21 cellular contexts compared by ENCODE assay signal in genomic region chr5:75507841-75508240, GRCh38. TPM values are rescaled to one million over a fixed set of nuclear protein-coding genes. Genes with fewer than 3 reads are reported as not detected.
DNase-seq lines count a peak whose midpoint lies in the region; ATAC-seq, FAIRE-seq and TF ChIP-seq lines count a peak whose summit lies in the region.
"Had no signal": no experiment of that assay in that cellular context is flagged by ENCODE, and none has a peak within 500 bp of the region (broad histone marks: within the 10 kb centered on the region; RNA-seq: fewer than 3 reads in every experiment).

No MANE protein-coding gene starts in this region.

- peaks cover 38% of the 10 kb centered on the region for H4K20me1 ChIP-seq in Loucy (ENCODE audit: insufficient read depth, low read length, poor library complexity, severe bottlenecking)
- no peaks in the 10 kb centered on the region for H4K20me1 ChIP-seq in GM12878 (ENCODE audit: control insufficient read depth, insufficient read depth)

- DNase-seq in A549 (ENCODE audit: low read depth in 1 of 2, low spot score in 1 of 2) (no peak), GM12878 (ENCODE audit: low read depth, low spot score) (no peak), H54 (ENCODE audit: insufficient read length, low spot score) (no peak)
- DNase-seq in activated CD8-positive, alpha-beta memory T cell treated with anti-CD3 and anti-CD28 coated beads, Interleukin-2, amount 50 U/mL, for 4 hours: no peak
- DNase-seq: 8988T; ACHN; Calu3; CD4-positive, alpha-beta T cell; DMS79; EL; HCEC 1CT; HFFc6 had no signal

- 0 out of 2 replicates have a peak, but pooled peaks cover 2% of the 10 kb centered on the region for H3F3A ChIP-seq in Loucy (ENCODE audit: low read depth)

- WGBS in A549 (ENCODE audit: missing lambda C conversion rate): 93% methylated on average over 1 of the region's 1 CpG
- 100% methylated on average over 1 of the region's 1 CpG for WGBS in GM12878 (ENCODE audit: insufficient coverage, insufficient replicate concordance, low lambda C conversion rate, missing lambda C conversion rate)

- H3K27ac Mint-ChIP-seq in nephron: peak overlapping the region in 1 of 3 experiments; percentile 11
- H3K27ac Mint-ChIP-seq: CD4-positive, alpha-beta T cell; HFFc6; IgD-negative memory B cell had no signal

- SMC1A ChIA-PET in GM12878 (lab: Charles Lee; ENCODE audit: uncharacterized antibody, unreplicated experiment): interaction anchor here (0.5 to 6.8 kb wide), 19 partner anchors 9 to 924 kb away, joined by 3 to 90 read pairs (median 4); no protein-coding TSS in a partner anchor

- no peaks in the 10 kb centered on the region for H3K27me3 Mint-ChIP-seq in nephron (ENCODE audit: low read depth)
- H3K27me3 Mint-ChIP-seq: CD4-positive, alpha-beta T cell; IgD-negative memory B cell had no signal

- peaks cover 36% of the 10 kb centered on the region for H3K4me1 Mint-ChIP-seq in nephron

- BruUV-seq in GM12878 (replicated peaks; lab: Mats Ljungman, UMichigan): no TSS peak

- H3K9me3 ChIP-seq in A549 (no peaks in the 10 kb centered on the region), Loucy (ENCODE audit: insufficient read depth, low read depth, low read length) (no peaks in the 10 kb centered on the region), GM12878 (replicated peaks; ENCODE audit: control insufficient read depth, insufficient read depth, low read length) (peaks cover 2% of the 10 kb centered on the region; the same call in 2 of the 3 replicates)

- H3K27me3 ChIP-seq in Loucy (ENCODE audit: insufficient read depth, low read length, poor library complexity, severe bottlenecking): no peaks in the 10 kb centered on the region
- no peaks in the 10 kb centered on the region for H3K27me3 ChIP-seq in GM12878 (replicated peaks in 1 of 2; ENCODE audit: control insufficient read depth in 2 of 2, insufficient read depth in 2 of 2, low read length in 1 of 2)
- H3K27me3 ChIP-seq: BLaER1 treated with 17β-estradiol and CSF1 and Interleukin-3, amounts not matched to agents 10 nM and 100 nM had no signal

- intact Hi-C loops in GM12878 (cut with micrococcal nuclease; ENCODE audit: unreplicated experiment): no loop called here

- ATAC-seq in A549: no peak
- no peak for ATAC-seq in GM12878
- no peak for ATAC-seq in HG03039 (IDR thresholded peaks at IDR 0.05; ENCODE audit: unreplicated experiment)
- no peak for ATAC-seq in HG03457 (IDR thresholded peaks at IDR 0.05; ENCODE audit: unreplicated experiment)

- CTCF ChIA-PET in A549 (lab: Yijun Ruan, JAX) (no interaction called here), GM12878 (lab: Yijun Ruan, JAX) (interaction anchor here (0.6 to 1.4 kb wide), 3 partner anchors 51 to 78 kb away, joined by 3 to 4 read pairs (median 3); no protein-coding TSS in a partner anchor)

- H3K27ac ChIP-seq in A549 (no peak overlapping the region), GM12878 (ENCODE audit: control insufficient read depth, insufficient read depth) (no peak overlapping the region)
- H3K27ac ChIP-seq: BLaER1 treated with 17β-estradiol and CSF1 and Interleukin-3, amounts not matched to agents 10 nM and 100 nM had no signal

- no peak for FAIRE-seq in A549 (lab: Jason Lieb, UNC)
- FAIRE-seq in GM12878 (lab: Jason Lieb, UNC): no peak
- FAIRE-seq in H54 (lab: Jason Lieb, UNC): no peak
- FAIRE-seq: G401.6, GM12892, H1 had no signal

- TF ChIP-seq RAD21 in A549 (conservative IDR thresholded peaks at IDR 0.05 in 1 of 2, IDR thresholded peaks at IDR 0.05 in 1 of 2): no peak
- no peak for TF ChIP-seq RAD21 in GM12878 (IDR thresholded peaks at IDR 0.05; ENCODE audit: insufficient read depth, low read depth, low read length)

- peak overlapping the region; percentile 88 for H3K9ac ChIP-seq in Loucy (ENCODE audit: low read depth, low read length, poor library complexity, severe bottlenecking)
- no peak overlapping the region for H3K9ac ChIP-seq in GM12878 (ENCODE audit: control insufficient read depth, insufficient read depth, low read length)
- H3K9ac ChIP-seq: BLaER1 treated with 17β-estradiol and CSF1 and Interleukin-3, amounts not matched to agents 10 nM and 100 nM had no signal

- H2AFZ ChIP-seq in Loucy (ENCODE audit: low read length) (no peak overlapping the region), GM12878 (ENCODE audit: control insufficient read depth, low read depth, low read length) (no peak overlapping the region)

- H3K79me2 ChIP-seq in Loucy (ENCODE audit: insufficient read depth, low read length) (peaks cover 89% of the 10 kb centered on the region), GM12878 (ENCODE audit: control insufficient read depth, insufficient read depth, low read length) (peaks cover 90% of the 10 kb centered on the region)

- H3K4me3 ChIP-seq in A549: no peak overlapping the region
- peak overlapping the region; percentile 82 for H3K4me3 ChIP-seq in Loucy (ENCODE audit: low read length, poor library complexity, severe bottlenecking)
- peak overlapping the region; percentile 98; the same call in 1 of the 2 replicates for H3K4me3 ChIP-seq in GM12878

- TF ChIP-seq CTCF in A549 (IDR thresholded peaks at IDR 0.05) (no peak), Loucy (conservative IDR thresholded peaks at IDR 0.05; ENCODE audit: low read length) (no peak), GM12878 (IDR thresholded peaks at IDR 0.05 in 2 of 3, conservative IDR thresholded peaks at IDR 0.05 in 1 of 3; ENCODE audit: control insufficient read depth in 2 of 3, extremely low read depth in 1 of 3, insufficient read depth in 1 of 3, low read depth in 3 of 3, low read length in 3 of 3) (no peak), nephron (IDR thresholded peaks at IDR 0.05; ENCODE audit: unreplicated experiment in 3 of 3) (no peak)

- H3K36me3 ChIP-seq in Loucy (ENCODE audit: insufficient read depth, low read length): peaks cover 7% of the 10 kb centered on the region; the same call in 1 of the 2 replicates
- peaks cover 0 to 6% of the 10 kb centered on the region in 2 experiments; a peak in 1 of 4 replicates for H3K36me3 ChIP-seq in GM12878 (ENCODE audit: control insufficient read depth in 2 of 2, insufficient read depth in 2 of 2, low read length in 1 of 2)

- H3K9me3 Mint-ChIP-seq in nephron: peaks cover 4% of the 10 kb centered on the region
- H3K9me3 Mint-ChIP-seq: CD4-positive, alpha-beta T cell; HFFc6 had no signal

- peaks cover 32% of the 10 kb centered on the region for H3K36me3 Mint-ChIP-seq in nephron (ENCODE audit: low read depth)

- peaks cover 24% of the 10 kb centered on the region for H3K4me1 ChIP-seq in A549
- H3K4me1 ChIP-seq in Loucy (ENCODE audit: insufficient read depth, low read length, poor library complexity, severe bottlenecking): peaks cover 58% of the 10 kb centered on the region
- H3K4me1 ChIP-seq in GM12878 (ENCODE audit: control insufficient read depth, insufficient read depth, low read length): no peaks in the 10 kb centered on the region; the same call in 1 of the 2 replicates

- no peak for TF ChIP-seq POLR2A in A549 (IDR thresholded peaks at IDR 0.05; ENCODE audit: low read length)
- TF ChIP-seq POLR2A in GM12878 (IDR thresholded peaks at IDR 0.05; ENCODE audit: low read depth, low read length): no peak
- TF ChIP-seq POLR2A in H54 (IDR thresholded peaks at IDR 0.05; ENCODE audit: low read depth, low read length): no peak

- H3K9me2 ChIP-seq in Loucy (replicated peaks; ENCODE audit: low read depth, low read length): no peaks in the 10 kb centered on the region

- no peak overlapping the region for H3K4me2 ChIP-seq in A549
- H3K4me2 ChIP-seq in Loucy (ENCODE audit: low read depth, low read length, poor library complexity, severe bottlenecking): peak overlapping the region; percentile 96
- H3K4me2 ChIP-seq in GM12878 (ENCODE audit: control insufficient read depth, insufficient read depth): peak overlapping the region; percentile 53

- POLR2A ChIA-PET in A549 (lab: Yijun Ruan, JAX): no interaction called here
- POLR2A ChIA-PET in GM12878 (lab: Charles Lee): interaction anchor here (0.5 to 6.1 kb wide), 4 partner anchors 10 to 73 kb away, joined by 3 to 44 read pairs (median 3); no protein-coding TSS in a partner anchor

- in situ Hi-C loops in GM12878 (cut with MboI): no loop called here

- TF ChIP-seq EP300 in A549 (IDR thresholded peaks at IDR 0.05): no peak
- TF ChIP-seq EP300 in GM12878 (IDR thresholded peaks at IDR 0.05; ENCODE audit: borderline replicate concordance in 1 of 2, control insufficient read depth in 1 of 2, low read depth in 2 of 2, low read length in 2 of 2): no peak

- RAD21 ChIA-PET in GM12878 (lab: Charles Lee; ENCODE audit: unreplicated experiment): interaction anchor here (0.7 to 11.3 kb wide), 8 partner anchors 9 to 169 kb away, joined by 3 to 123 read pairs (median 4); no protein-coding TSS in a partner anchor

- peak overlapping the region in 2 of 3 experiments; percentile 68 to 75 for H3K4me3 Mint-ChIP-seq in nephron
- H3K4me3 Mint-ChIP-seq: HFFc6 had no signal

RNA-seq across cellular contexts. Expression of gene CERT1, which starts 3.6 kb away (rescaled TPM):
- polyA plus RNA-seq in A549 (2011; rRNA removed) (19.5 and 25.7 TPM in 2 replicates), A549 (2017; fragmentation: RNase III; extraction: RNeasy Plus Mini Kit Qiagen cat#74134 plus additional on column Dnase treatment) (22.5 to 27.7 TPM (median 22.5 TPM) in 3 replicates), GM12878 (2011; rRNA removed) (26.5 and 27.6 TPM in 2 replicates), GM12878 (2014; fragmentation: Illumina TruSeq; extraction: Trizol) (32.5 and 43.2 TPM in 2 replicates), GM12878 (2014; fragmentation: Nextera tagmentation; extraction: Ambion mirVana) (10 to 100 TPM in 1 of 2 experiments, 1 to 10 TPM in 1; 7.7 to 10.4 TPM), GM12878 (2014; rRNA removed) (11.1 and 14.1 TPM in 2 replicates), GM12878 (2016; fragmentation: Nextera tagmentation; extraction: Ambion mirVana) (10 to 100 TPM; 24.6 to 29.9 TPM)
- polyA plus RNA-seq in A549 (2012; cell fraction: cytosol; rRNA removed): 5.2 and 6.0 TPM in 2 replicates
- polyA plus RNA-seq in A549 (2012; cell fraction: nucleus; rRNA removed): 6.7 and 8.1 TPM in 2 replicates
- 18.2 and 30.8 TPM in 2 replicates for polyA minus RNA-seq in A549 (2011; rRNA and poly(A)+ RNA removed)
- total RNA-seq in GM12878 (2013; cell fraction: nucleolus; rRNA removed): 213 and 216 TPM in 2 replicates
- total RNA-seq in GM12878 (2014; rRNA removed) (13.3 and 13.4 TPM in 2 replicates), GM12878 (2014; rRNA removed; fragmentation: Illumina TruSeq; extraction: Trizol) (35.3 and 36.7 TPM in 2 replicates), GM12878 (2021) (30.2 and 30.7 TPM in 2 replicates)
- polyA plus RNA-seq in GM12878 (2011; ENCODE audit: low read depth): 11.9 TPM
- 11.6 and 28.3 TPM in 2 replicates for polyA plus RNA-seq in GM12878 (2011; cell fraction: cytosol; rRNA removed)
- 23.0 and 25.2 TPM in 2 replicates for polyA plus RNA-seq in GM12878 (2011; cell fraction: nucleus; rRNA removed)
- 15.4 and 25.1 TPM in 2 replicates for polyA plus RNA-seq in GM12878 (2012)
- 57.1 and 106 TPM in 2 replicates for polyA minus RNA-seq in GM12878 (2011; rRNA and poly(A)+ RNA removed)
- 19.9 and 22.8 TPM in 2 replicates for polyA minus RNA-seq in GM12878 (2011; cell fraction: cytosol; rRNA and poly(A)+ RNA removed)
- 41.0 and 78.9 TPM in 2 replicates for polyA minus RNA-seq in GM12878 (2011; cell fraction: nucleus; rRNA and poly(A)+ RNA removed)

RNA-seq across cellular contexts. Expression of gene POLK, which starts 3.9 kb away (rescaled TPM):
- 39.8 and 41.6 TPM in 2 replicates for polyA plus RNA-seq in A549 (2011; rRNA removed)
- 5.0 and 5.5 TPM in 2 replicates for polyA plus RNA-seq in A549 (2012; cell fraction: cytosol; rRNA removed)
- 4.2 and 4.8 TPM in 2 replicates for polyA plus RNA-seq in A549 (2012; cell fraction: nucleus; rRNA removed)
- polyA plus RNA-seq in A549 (2017; fragmentation: RNase III; extraction: RNeasy Plus Mini Kit Qiagen cat#74134 plus additional on column Dnase treatment): 10.9 to 12.3 TPM (median 12.2 TPM) in 3 replicates
- 22.6 and 23.8 TPM in 2 replicates for polyA minus RNA-seq in A549 (2011; rRNA and poly(A)+ RNA removed)
- total RNA-seq in GM12878 (2013; cell fraction: nucleolus; rRNA removed): 231 and 234 TPM in 2 replicates
- total RNA-seq in GM12878 (2014; rRNA removed): 29.0 and 36.8 TPM in 2 replicates
- total RNA-seq in GM12878 (2014; rRNA removed; fragmentation: Illumina TruSeq; extraction: Trizol): 39.9 and 42.0 TPM in 2 replicates
- 25.6 and 26.6 TPM in 2 replicates for total RNA-seq in GM12878 (2021)
- polyA plus RNA-seq in GM12878 (2011; ENCODE audit: low read depth): 7.1 TPM
- 47.6 and 75.0 TPM in 2 replicates for polyA plus RNA-seq in GM12878 (2011; rRNA removed)
- 15.9 and 19.4 TPM in 2 replicates for polyA plus RNA-seq in GM12878 (2011; cell fraction: cytosol; rRNA removed)
- 29.1 and 39.9 TPM in 2 replicates for polyA plus RNA-seq in GM12878 (2011; cell fraction: nucleus; rRNA removed)
- 10.4 and 16.5 TPM in 2 replicates for polyA plus RNA-seq in GM12878 (2012)
- polyA plus RNA-seq in GM12878 (2014; fragmentation: Illumina TruSeq; extraction: Trizol): 36.7 and 44.0 TPM in 2 replicates
- polyA plus RNA-seq in GM12878 (2014; fragmentation: Nextera tagmentation; extraction: Ambion mirVana): 10 to 100 TPM; 10.4 to 10.7 TPM
- 15.0 and 20.9 TPM in 2 replicates for polyA plus RNA-seq in GM12878 (2014; rRNA removed)
- 10 to 100 TPM; 29.0 to 32.0 TPM for polyA plus RNA-seq in GM12878 (2016; fragmentation: Nextera tagmentation; extraction: Ambion mirVana)
- polyA minus RNA-seq in GM12878 (2011; rRNA and poly(A)+ RNA removed): 50.9 and 127 TPM in 2 replicates
- polyA minus RNA-seq in GM12878 (2011; cell fraction: cytosol; rRNA and poly(A)+ RNA removed): 17.5 and 25.1 TPM in 2 replicates
- polyA minus RNA-seq in GM12878 (2011; cell fraction: nucleus; rRNA and poly(A)+ RNA removed): 33.9 and 57.1 TPM in 2 replicates
